2 cellular contexts compared by ENCODE assay signal in the genomic region with DNA sequence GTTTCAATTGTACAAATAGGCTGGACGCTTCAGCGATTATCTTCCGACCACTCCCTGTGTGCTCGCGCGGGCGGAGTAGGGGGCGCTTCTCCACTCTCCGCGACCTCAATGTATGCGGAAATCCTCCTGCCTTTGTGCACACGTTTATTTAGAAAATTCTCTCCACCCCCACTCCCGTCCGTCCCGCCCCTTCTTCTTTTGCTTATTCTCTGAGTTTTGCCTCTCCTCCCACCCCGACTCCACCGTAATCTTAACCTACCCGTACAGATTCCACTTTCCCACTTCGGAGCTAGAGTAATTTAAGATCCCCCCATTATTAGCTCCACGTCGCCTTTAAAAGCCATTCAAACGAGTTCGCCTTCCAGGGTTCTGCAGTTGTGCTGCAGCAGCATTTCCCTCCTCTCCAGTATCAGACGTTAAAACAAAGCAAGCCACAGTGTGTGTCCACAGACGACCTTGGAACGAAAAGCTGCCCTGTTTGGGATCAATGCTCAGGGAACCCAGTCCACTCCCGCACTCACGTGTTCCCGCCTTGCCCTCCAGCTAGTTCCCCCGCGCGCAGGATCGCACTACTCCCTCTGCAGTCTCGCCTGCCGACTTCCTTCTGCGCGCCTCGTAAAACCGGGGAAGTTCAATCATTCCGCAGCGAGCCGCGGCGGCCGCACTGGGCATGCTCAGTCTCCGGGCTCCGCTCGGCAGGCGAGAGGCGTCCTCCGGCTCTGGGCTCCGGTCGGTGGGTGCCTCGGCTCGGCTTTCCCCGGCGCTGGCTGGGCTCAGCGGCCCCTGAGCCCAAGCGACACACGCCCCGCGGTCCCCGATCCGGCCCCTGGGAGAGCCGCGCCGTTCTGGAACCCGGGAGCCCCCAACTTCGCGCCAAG.
A peak's percentile ranks its signal among the peaks of the same experiment; 100 is the strongest.
TF ChIP-seq lines count a peak whose summit lies in the region.

A gene with protein sequence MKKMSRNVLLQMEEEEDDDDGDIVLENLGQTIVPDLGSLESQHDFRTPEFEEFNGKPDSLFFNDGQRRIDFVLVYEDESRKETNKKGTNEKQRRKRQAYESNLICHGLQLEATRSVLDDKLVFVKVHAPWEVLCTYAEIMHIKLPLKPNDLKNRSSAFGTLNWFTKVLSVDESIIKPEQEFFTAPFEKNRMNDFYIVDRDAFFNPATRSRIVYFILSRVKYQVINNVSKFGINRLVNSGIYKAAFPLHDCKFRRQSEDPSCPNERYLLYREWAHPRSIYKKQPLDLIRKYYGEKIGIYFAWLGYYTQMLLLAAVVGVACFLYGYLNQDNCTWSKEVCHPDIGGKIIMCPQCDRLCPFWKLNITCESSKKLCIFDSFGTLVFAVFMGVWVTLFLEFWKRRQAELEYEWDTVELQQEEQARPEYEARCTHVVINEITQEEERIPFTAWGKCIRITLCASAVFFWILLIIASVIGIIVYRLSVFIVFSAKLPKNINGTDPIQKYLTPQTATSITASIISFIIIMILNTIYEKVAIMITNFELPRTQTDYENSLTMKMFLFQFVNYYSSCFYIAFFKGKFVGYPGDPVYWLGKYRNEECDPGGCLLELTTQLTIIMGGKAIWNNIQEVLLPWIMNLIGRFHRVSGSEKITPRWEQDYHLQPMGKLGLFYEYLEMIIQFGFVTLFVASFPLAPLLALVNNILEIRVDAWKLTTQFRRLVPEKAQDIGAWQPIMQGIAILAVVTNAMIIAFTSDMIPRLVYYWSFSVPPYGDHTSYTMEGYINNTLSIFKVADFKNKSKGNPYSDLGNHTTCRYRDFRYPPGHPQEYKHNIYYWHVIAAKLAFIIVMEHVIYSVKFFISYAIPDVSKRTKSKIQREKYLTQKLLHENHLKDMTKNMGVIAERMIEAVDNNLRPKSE (plus strand): TSS at position 677 of the 878 bp plus-strand sequence. CDS start 227 bp downstream, outside the sequence.

TF ChIP-seq in A549, 52 proteins besides CTCF, POLR2A, EP300 and RAD21 (continued from another document):
- TF ChIP-seq, protein P1, sequence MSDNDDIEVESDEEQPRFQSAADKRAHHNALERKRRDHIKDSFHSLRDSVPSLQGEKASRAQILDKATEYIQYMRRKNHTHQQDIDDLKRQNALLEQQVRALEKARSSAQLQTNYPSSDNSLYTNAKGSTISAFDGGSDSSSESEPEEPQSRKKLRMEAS (IDR thresholded peaks at IDR 0.05), result peak; percentile 92
- TF ChIP-seq RFX5 (IDR thresholded peaks at IDR 0.05), result peak; percentile 16; the same call in 1 of the 2 replicates
- 0 out of 2 replicates have a peak, but pooled peaks have one; percentile 37 for TF ChIP-seq RARB (CRISPR knock-in tag; IDR thresholded peaks at IDR 0.05)
TF ChIP-seq in A549: peak in this region for 16.

TF ChIP-seq in K562, 482 proteins besides CTCF, POLR2A, EP300 and RAD21 (continued from another document and continues in another):
- TF ChIP-seq, protein P2, sequence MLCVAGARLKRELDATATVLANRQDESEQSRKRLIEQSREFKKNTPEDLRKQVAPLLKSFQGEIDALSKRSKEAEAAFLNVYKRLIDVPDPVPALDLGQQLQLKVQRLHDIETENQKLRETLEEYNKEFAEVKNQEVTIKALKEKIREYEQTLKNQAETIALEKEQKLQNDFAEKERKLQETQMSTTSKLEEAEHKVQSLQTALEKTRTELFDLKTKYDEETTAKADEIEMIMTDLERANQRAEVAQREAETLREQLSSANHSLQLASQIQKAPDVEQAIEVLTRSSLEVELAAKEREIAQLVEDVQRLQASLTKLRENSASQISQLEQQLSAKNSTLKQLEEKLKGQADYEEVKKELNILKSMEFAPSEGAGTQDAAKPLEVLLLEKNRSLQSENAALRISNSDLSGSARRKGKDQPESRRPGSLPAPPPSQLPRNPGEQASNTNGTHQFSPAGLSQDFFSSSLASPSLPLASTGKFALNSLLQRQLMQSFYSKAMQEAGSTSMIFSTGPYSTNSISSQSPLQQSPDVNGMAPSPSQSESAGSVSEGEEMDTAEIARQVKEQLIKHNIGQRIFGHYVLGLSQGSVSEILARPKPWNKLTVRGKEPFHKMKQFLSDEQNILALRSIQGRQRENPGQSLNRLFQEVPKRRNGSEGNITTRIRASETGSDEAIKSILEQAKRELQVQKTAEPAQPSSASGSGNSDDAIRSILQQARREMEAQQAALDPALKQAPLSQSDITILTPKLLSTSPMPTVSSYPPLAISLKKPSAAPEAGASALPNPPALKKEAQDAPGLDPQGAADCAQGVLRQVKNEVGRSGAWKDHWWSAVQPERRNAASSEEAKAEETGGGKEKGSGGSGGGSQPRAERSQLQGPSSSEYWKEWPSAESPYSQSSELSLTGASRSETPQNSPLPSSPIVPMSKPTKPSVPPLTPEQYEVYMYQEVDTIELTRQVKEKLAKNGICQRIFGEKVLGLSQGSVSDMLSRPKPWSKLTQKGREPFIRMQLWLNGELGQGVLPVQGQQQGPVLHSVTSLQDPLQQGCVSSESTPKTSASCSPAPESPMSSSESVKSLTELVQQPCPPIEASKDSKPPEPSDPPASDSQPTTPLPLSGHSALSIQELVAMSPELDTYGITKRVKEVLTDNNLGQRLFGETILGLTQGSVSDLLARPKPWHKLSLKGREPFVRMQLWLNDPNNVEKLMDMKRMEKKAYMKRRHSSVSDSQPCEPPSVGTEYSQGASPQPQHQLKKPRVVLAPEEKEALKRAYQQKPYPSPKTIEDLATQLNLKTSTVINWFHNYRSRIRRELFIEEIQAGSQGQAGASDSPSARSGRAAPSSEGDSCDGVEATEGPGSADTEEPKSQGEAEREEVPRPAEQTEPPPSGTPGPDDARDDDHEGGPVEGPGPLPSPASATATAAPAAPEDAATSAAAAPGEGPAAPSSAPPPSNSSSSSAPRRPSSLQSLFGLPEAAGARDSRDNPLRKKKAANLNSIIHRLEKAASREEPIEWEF (CRISPR knock-in tag; IDR thresholded peaks at IDR 0.05), result no peak
- TF ChIP-seq FOXJ3 (CRISPR knock-in tag; IDR thresholded peaks at IDR 0.05) (no peak), PHB (CRISPR knock-in tag; IDR thresholded peaks at IDR 0.05) (no peak), ILF3 (IDR thresholded peaks at IDR 0.05; ENCODE audit: borderline replicate concordance) (no peak), ZNF140 (CRISPR knock-in tag; IDR thresholded peaks at IDR 0.05) (no peak), RCOR1 (IDR thresholded peaks at IDR 0.05; ENCODE audit: borderline replicate concordance in 1 of 2, low read depth in 2 of 2, low read length in 2 of 2) (peak in 1 of 2 experiments; percentile 40; a peak in 1 of 4 replicates), ZNF586 (CRISPR knock-in tag; conservative IDR thresholded peaks at IDR 0.05) (no peak), KHSRP (IDR thresholded peaks at IDR 0.05) (no peak), HMG20B (CRISPR knock-in tag; IDR thresholded peaks at IDR 0.05) (no peak), CHD2 (IDR thresholded peaks at IDR 0.05; ENCODE audit: low read depth, low read length) (no peak), ZBED1 (IDR thresholded peaks at IDR 0.05) (no peak), ZNF274 (IDR thresholded peaks at IDR 0.05; ENCODE audit: borderline replicate concordance, low read depth, low read length) (no peak), GTF2F1 (IDR thresholded peaks at IDR 0.05; ENCODE audit: low read depth, low read length) (no peak), CCAR2 (IDR thresholded peaks at IDR 0.05; ENCODE audit: low read depth, low read length) (no peak), LARP7 (IDR thresholded peaks at IDR 0.05) (no peak), FOSL1 (tag; conservative IDR thresholded peaks at IDR 0.05) (0 out of 2 replicates have a peak, but pooled peaks have one; percentile 19), MAZ (CRISPR knock-in tag; conservative IDR thresholded peaks at IDR 0.05 in 1 of 2, IDR thresholded peaks at IDR 0.05 in 1 of 2) (peak in 1 of 2 experiments; percentile 45; a peak in 3 of 4 replicates), RBBP5 (IDR thresholded peaks at IDR 0.05; ENCODE audit: borderline replicate concordance, insufficient read depth, low read length, poor library complexity, severe bottlenecking) (peak; percentile 24), KAT2B (IDR thresholded peaks at IDR 0.05; ENCODE audit: low read depth, low read length) (no peak), WHSC1 (IDR thresholded peaks at IDR 0.05; ENCODE audit: low read length) (no peak), HNRNPL (IDR thresholded peaks at IDR 0.05; ENCODE audit: low read depth, low read length) (no peak), POU5F1 (IDR thresholded peaks at IDR 0.05; ENCODE audit: borderline replicate concordance, low read depth, low read length, partially characterized antibody) (no peak), ZZZ3 (IDR thresholded peaks at IDR 0.05) (no peak), ZSCAN29 (IDR thresholded peaks at IDR 0.05) (0 out of 2 replicates have a peak, but pooled peaks have one; percentile 39), ETV5 (CRISPR knock-in tag; IDR thresholded peaks at IDR 0.05; ENCODE audit: low read depth) (no peak), CTBP1 (IDR thresholded peaks at IDR 0.05; ENCODE audit: borderline replicate concordance) (peak; percentile 11; the same call in 1 of the 2 replicates), MEIS2 (IDR thresholded peaks at IDR 0.05; ENCODE audit: partially characterized antibody) (peak; percentile 61), NCOR1 (IDR thresholded peaks at IDR 0.05) (peak; percentile 27), ZNF584 (CRISPR knock-in tag; IDR thresholded peaks at IDR 0.05; ENCODE audit: low read depth) (no peak), XRCC5 (IDR thresholded peaks at IDR 0.05; ENCODE audit: low read depth, low read length) (no peak)
- TF ChIP-seq, protein P3, sequence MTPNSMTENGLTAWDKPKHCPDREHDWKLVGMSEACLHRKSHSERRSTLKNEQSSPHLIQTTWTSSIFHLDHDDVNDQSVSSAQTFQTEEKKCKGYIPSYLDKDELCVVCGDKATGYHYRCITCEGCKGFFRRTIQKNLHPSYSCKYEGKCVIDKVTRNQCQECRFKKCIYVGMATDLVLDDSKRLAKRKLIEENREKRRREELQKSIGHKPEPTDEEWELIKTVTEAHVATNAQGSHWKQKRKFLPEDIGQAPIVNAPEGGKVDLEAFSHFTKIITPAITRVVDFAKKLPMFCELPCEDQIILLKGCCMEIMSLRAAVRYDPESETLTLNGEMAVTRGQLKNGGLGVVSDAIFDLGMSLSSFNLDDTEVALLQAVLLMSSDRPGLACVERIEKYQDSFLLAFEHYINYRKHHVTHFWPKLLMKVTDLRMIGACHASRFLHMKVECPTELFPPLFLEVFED (CRISPR knock-in tag; conservative IDR thresholded peaks at IDR 0.05), result no peak
- TF ChIP-seq, protein P4, sequence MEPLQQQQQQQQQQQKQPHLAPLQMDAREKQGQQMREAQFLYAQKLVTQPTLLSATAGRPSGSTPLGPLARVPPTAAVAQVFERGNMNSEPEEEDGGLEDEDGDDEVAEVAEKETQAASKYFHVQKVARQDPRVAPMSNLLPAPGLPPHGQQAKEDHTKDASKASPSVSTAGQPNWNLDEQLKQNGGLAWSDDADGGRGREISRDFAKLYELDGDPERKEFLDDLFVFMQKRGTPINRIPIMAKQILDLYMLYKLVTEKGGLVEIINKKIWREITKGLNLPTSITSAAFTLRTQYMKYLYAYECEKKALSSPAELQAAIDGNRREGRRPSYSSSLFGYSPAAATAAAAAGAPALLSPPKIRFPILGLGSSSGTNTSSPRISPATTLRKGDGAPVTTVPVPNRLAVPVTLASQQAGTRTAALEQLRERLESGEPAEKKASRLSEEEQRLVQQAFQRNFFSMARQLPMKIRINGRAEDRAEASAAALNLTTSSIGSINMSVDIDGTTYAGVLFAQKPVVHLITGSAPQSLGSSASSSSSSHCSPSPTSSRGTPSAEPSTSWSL (CRISPR knock-in tag; IDR thresholded peaks at IDR 0.05; ENCODE audit: borderline replicate concordance), result no peak
- TF ChIP-seq, protein P5, sequence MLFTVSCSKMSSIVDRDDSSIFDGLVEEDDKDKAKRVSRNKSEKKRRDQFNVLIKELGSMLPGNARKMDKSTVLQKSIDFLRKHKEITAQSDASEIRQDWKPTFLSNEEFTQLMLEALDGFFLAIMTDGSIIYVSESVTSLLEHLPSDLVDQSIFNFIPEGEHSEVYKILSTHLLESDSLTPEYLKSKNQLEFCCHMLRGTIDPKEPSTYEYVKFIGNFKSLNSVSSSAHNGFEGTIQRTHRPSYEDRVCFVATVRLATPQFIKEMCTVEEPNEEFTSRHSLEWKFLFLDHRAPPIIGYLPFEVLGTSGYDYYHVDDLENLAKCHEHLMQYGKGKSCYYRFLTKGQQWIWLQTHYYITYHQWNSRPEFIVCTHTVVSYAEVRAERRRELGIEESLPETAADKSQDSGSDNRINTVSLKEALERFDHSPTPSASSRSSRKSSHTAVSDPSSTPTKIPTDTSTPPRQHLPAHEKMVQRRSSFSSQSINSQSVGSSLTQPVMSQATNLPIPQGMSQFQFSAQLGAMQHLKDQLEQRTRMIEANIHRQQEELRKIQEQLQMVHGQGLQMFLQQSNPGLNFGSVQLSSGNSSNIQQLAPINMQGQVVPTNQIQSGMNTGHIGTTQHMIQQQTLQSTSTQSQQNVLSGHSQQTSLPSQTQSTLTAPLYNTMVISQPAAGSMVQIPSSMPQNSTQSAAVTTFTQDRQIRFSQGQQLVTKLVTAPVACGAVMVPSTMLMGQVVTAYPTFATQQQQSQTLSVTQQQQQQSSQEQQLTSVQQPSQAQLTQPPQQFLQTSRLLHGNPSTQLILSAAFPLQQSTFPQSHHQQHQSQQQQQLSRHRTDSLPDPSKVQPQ (CRISPR knock-in tag; IDR thresholded peaks at IDR 0.05; ENCODE audit: borderline replicate concordance), result no peak
- TF ChIP-seq, protein P6, sequence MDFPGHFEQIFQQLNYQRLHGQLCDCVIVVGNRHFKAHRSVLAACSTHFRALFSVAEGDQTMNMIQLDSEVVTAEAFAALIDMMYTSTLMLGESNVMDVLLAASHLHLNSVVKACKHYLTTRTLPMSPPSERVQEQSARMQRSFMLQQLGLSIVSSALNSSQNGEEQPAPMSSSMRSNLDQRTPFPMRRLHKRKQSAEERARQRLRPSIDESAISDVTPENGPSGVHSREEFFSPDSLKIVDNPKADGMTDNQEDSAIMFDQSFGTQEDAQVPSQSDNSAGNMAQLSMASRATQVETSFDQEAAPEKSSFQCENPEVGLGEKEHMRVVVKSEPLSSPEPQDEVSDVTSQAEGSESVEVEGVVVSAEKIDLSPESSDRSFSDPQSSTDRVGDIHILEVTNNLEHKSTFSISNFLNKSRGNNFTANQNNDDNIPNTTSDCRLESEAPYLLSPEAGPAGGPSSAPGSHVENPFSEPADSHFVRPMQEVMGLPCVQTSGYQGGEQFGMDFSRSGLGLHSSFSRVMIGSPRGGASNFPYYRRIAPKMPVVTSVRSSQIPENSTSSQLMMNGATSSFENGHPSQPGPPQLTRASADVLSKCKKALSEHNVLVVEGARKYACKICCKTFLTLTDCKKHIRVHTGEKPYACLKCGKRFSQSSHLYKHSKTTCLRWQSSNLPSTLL (IDR thresholded peaks at IDR 0.05), result no peak
- TF ChIP-seq, protein P7, sequence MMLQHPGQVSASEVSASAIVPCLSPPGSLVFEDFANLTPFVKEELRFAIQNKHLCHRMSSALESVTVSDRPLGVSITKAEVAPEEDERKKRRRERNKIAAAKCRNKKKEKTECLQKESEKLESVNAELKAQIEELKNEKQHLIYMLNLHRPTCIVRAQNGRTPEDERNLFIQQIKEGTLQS (IDR thresholded peaks at IDR 0.05), result no peak
- TF ChIP-seq, protein P7 (CRISPR knock-in tag; conservative IDR thresholded peaks at IDR 0.05), result no peak; the same call in none of the 2 replicates
- TF ChIP-seq, protein P8, sequence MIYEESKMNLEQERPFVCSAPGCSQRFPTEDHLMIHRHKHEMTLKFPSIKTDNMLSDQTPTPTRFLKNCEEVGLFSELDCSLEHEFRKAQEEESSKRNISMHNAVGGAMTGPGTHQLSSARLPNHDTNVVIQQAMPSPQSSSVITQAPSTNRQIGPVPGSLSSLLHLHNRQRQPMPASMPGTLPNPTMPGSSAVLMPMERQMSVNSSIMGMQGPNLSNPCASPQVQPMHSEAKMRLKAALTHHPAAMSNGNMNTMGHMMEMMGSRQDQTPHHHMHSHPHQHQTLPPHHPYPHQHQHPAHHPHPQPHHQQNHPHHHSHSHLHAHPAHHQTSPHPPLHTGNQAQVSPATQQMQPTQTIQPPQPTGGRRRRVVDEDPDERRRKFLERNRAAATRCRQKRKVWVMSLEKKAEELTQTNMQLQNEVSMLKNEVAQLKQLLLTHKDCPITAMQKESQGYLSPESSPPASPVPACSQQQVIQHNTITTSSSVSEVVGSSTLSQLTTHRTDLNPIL (CRISPR knock-in tag; IDR thresholded peaks at IDR 0.05), result no peak
